ENCODE assay signal across 19 cellular contexts in genomic region chr5:40762716-40763115, GRCh38.
"Had no signal": no experiment of that assay in that cellular context is flagged by ENCODE, and none has a peak within 500 bp of the region (broad histone marks: within the 10 kb centered on the region; RNA-seq: fewer than 3 reads in every experiment).

No MANE protein-coding gene starts in this region.

- H3K27me3 ChIP-seq: esophagus muscularis mucosa, heart left ventricle, neutrophil, stomach, suprapubic skin, thyroid gland had no signal

- ATAC-seq: effector memory CD8-positive, alpha-beta T cell; left lobe of liver; mucosa of descending colon; naive thymus-derived CD8-positive, alpha-beta T cell; psoas muscle; sciatic nerve had no signal

- H3K27ac ChIP-seq: epithelial cell of prostate, esophagus muscularis mucosa, neutrophil, psoas muscle, skin epidermis, stomach, suprapubic skin, thyroid gland had no signal

- H3K4me1 ChIP-seq: esophagus muscularis mucosa, psoas muscle, stomach, suprapubic skin, thyroid gland had no signal

- H3K9me3 ChIP-seq: esophagus muscularis mucosa, heart left ventricle, mucosa of descending colon, neutrophil, psoas muscle, stomach, suprapubic skin, thyroid gland had no signal

- DNase-seq: effector memory CD8-positive, alpha-beta T cell; heart left ventricle; hippocampal formation; kidney glomerular epithelial cell; mammary epithelial cell; mucosa of descending colon; naive thymus-derived CD8-positive, alpha-beta T cell; psoas muscle; retina; stimulated activated naive CD4-positive, alpha-beta T cell; stomach; thyroid gland had no signal

- H3K4me3 ChIP-seq: esophagus muscularis mucosa, heart left ventricle, mucosa of descending colon, psoas muscle, skin epidermis, stomach, suprapubic skin, thyroid gland had no signal
